In genomic region chr3:48581621-48582481, GRCh38 we compare ENCODE assay signal across 31 cellular contexts. TPM values are rescaled to one million over a fixed set of nuclear protein-coding genes. Genes with fewer than 3 reads are reported as not detected.
"Had no signal": no experiment of that assay in that cellular context is flagged by ENCODE, and none has a peak within 500 bp of the region (broad histone marks: within the 10 kb centered on the region; RNA-seq: fewer than 3 reads in every experiment).

No MANE protein-coding gene starts in this region.

- H3K9me3 Mint-ChIP-seq: activated CD4-positive, alpha-beta memory T cell treated with anti-CD3 and anti-CD28 coated beads, Interleukin-2, amount 10 ng/mL, durations not matched to agents 7 days and 5 days; activated CD4-positive, alpha-beta T cell treated with anti-CD3 and anti-CD28 coated beads, Interleukin-2, amount 10 ng/mL, durations not matched to agents 24 days and 14 days; activated naive CD8-positive, alpha-beta T cell treated with anti-CD3 and anti-CD28 coated beads, Interleukin-2, amount 10 ng/mL, durations not matched to agents 7 days and 5 days; activated T-helper 1 cell treated with anti-CD3 and anti-CD28 coated beads, Interleukin-12 subunit alpha, Interleukin-12 subunit beta, Interleukin-2, Interleukin-4 antibody, amounts not matched to agents 30 ng/mL and 10 ng/mL and 1 ng/mL, durations not matched to agents 14 hours and 24 hours and 36 hours; central memory CD8-positive, alpha-beta T cell; effector memory CD8-positive, alpha-beta T cell; immature natural killer cell; memory B cell; natural killer cell treated with Interleukin-12 subunit alpha and Interleukin-12 subunit beta and Interleukin-15 and Interleukin-18, amount 100 ng/mL, for 72 hours; stimulated activated naive B cell treated with anti-CD40 and anti-IgM and Interleukin-4, amounts not matched to agents 10 μg/mL and 1 μg/mL and 100 μg/mL, for 72 hours; T-cell; T-helper 2 cell treated with Interferon-gamma antibody and Interleukin-4, amounts not matched to agents 5 μg/mL and 100 μg/mL, for 36 hours had no signal

- H3K79me2 ChIP-seq: hepatocyte, parathyroid adenoma had no signal

- H3K9me3 ChIP-seq: breast epithelium, colonic mucosa, esophagus muscularis mucosa, thoracic aorta, upper lobe of left lung had no signal

- H3K36me3 ChIP-seq: breast epithelium, colonic mucosa, thoracic aorta, upper lobe of left lung had no signal

- H3K27me3 ChIP-seq: breast epithelium, colonic mucosa, dorsolateral prefrontal cortex, esophagus muscularis mucosa, hepatocyte, upper lobe of left lung had no signal

- H3K36me3 Mint-ChIP-seq: activated naive CD8-positive, alpha-beta T cell treated with anti-CD3 and anti-CD28 coated beads, Interleukin-2, amount 10 ng/mL, durations not matched to agents 7 days and 5 days; immature natural killer cell; memory B cell; natural killer cell treated with Interleukin-12 subunit alpha and Interleukin-12 subunit beta and Interleukin-15 and Interleukin-18, amount 100 ng/mL, for 72 hours; stimulated activated naive B cell treated with anti-CD40 and anti-IgM and Interleukin-4, amounts not matched to agents 10 μg/mL and 1 μg/mL and 100 μg/mL, for 72 hours; T-cell had no signal

- DNase-seq: activated CD4-positive, alpha-beta memory T cell treated with anti-CD3 and anti-CD28 coated beads, Interleukin-2, amount 10 ng/mL, durations not matched to agents 7 days and 5 days; activated CD4-positive, alpha-beta T cell treated with anti-CD3 and anti-CD28 coated beads, Interleukin-2, amount 10 ng/mL, durations not matched to agents 24 days and 14 days; activated gamma-delta T cell treated with Interleukin-2 at 50 U/mL for 16 hours; activated naive CD8-positive, alpha-beta T cell treated with anti-CD3 and anti-CD28 coated beads, Interleukin-2, amount 10 ng/mL, durations not matched to agents 7 days and 5 days; amniotic stem cell; colonic mucosa; dorsolateral prefrontal cortex; effector memory CD8-positive, alpha-beta T cell; glutamatergic neuron; immature natural killer cell; kidney glomerular epithelial cell; left ventricle myocardium superior; stimulated activated CD4-positive, alpha-beta T cell treated with anti-CD3 and anti-CD28 coated beads, Interleukin-15, amount 100 ng/mL, for 24 hours; stimulated activated naive B cell treated with anti-CD40 and anti-IgM and Interleukin-4, amounts not matched to agents 10 μg/mL and 1 μg/mL and 100 μg/mL, for 72 hours; T-cell had no signal

- ATAC-seq: activated CD4-positive, CD25-positive, alpha-beta regulatory T cell treated with anti-CD3 and anti-CD28 coated beads, Interleukin-2, amount 50 U/mL, for 24 hours; effector memory CD8-positive, alpha-beta T cell; left ventricle myocardium superior; natural killer cell treated with Interleukin-12 subunit alpha and Interleukin-12 subunit beta and Interleukin-15 and Interleukin-18, amount 100 ng/mL, for 72 hours; sciatic nerve; stimulated activated naive B cell treated with anti-CD40 and anti-IgM and Interleukin-4, amounts not matched to agents 10 μg/mL and 1 μg/mL and 100 μg/mL, for 72 hours; T-cell had no signal

- H3K4me1 ChIP-seq: breast epithelium, colonic mucosa, esophagus muscularis mucosa, parathyroid adenoma, upper lobe of left lung had no signal

- H3K27ac Mint-ChIP-seq: activated CD4-positive, alpha-beta memory T cell treated with anti-CD3 and anti-CD28 coated beads, Interleukin-2, amount 10 ng/mL, durations not matched to agents 7 days and 5 days; activated CD4-positive, alpha-beta T cell treated with anti-CD3 and anti-CD28 coated beads, Interleukin-2, amount 10 ng/mL, durations not matched to agents 24 days and 14 days; activated naive CD8-positive, alpha-beta T cell treated with anti-CD3 and anti-CD28 coated beads, Interleukin-2, amount 10 ng/mL, durations not matched to agents 7 days and 5 days; activated T-helper 1 cell treated with anti-CD3 and anti-CD28 coated beads, Interleukin-12 subunit alpha, Interleukin-12 subunit beta, Interleukin-2, Interleukin-4 antibody, amounts not matched to agents 30 ng/mL and 10 ng/mL and 1 ng/mL, durations not matched to agents 14 hours and 24 hours and 36 hours; effector memory CD8-positive, alpha-beta T cell; immature natural killer cell; memory B cell; natural killer cell treated with Interleukin-12 subunit alpha and Interleukin-12 subunit beta and Interleukin-15 and Interleukin-18, amount 100 ng/mL, for 72 hours; stimulated activated naive B cell treated with anti-CD40 and anti-IgM and Interleukin-4, amounts not matched to agents 10 μg/mL and 1 μg/mL and 100 μg/mL, for 72 hours; T-cell; T-helper 2 cell treated with Interferon-gamma antibody and Interleukin-4, amounts not matched to agents 5 μg/mL and 100 μg/mL, for 36 hours had no signal

- H2AFZ ChIP-seq: hepatocyte, parathyroid adenoma had no signal

- H3K4me3 ChIP-seq: breast epithelium, colonic mucosa, dorsolateral prefrontal cortex, esophagus muscularis mucosa, hepatocyte, smooth muscle cell, thoracic aorta, upper lobe of left lung had no signal

- H3K4me2 ChIP-seq: hepatocyte, smooth muscle cell had no signal

- H3K27ac ChIP-seq: breast epithelium, colonic mucosa, dorsolateral prefrontal cortex, esophagus muscularis mucosa, hepatocyte, parathyroid adenoma, thoracic aorta, upper lobe of left lung, VCaP had no signal

RNA-seq across cellular contexts. Expression of gene UCN2, which starts 18.3 kb away (rescaled TPM):
- total RNA-seq: activated CD4-positive, alpha-beta memory T cell treated with anti-CD3 and anti-CD28 coated beads, Interleukin-2, amount 10 ng/mL, durations not matched to agents 7 days and 5 days; activated CD4-positive, alpha-beta T cell treated with anti-CD3 and anti-CD28 coated beads, Interleukin-2, amount 10 ng/mL, durations not matched to agents 24 days and 14 days; activated naive CD8-positive, alpha-beta T cell treated with anti-CD3 and anti-CD28 coated beads, Interleukin-2, amount 10 ng/mL, durations not matched to agents 7 days and 5 days; colonic mucosa; esophagus muscularis mucosa; frontal cortex; natural killer cell treated with Interleukin-12 subunit alpha and Interleukin-12 subunit beta and Interleukin-15 and Interleukin-18, amount 100 ng/mL, for 72 hours; sciatic nerve; upper lobe of left lung had no signal

RNA-seq across cellular contexts. Expression of gene TMEM89, which starts 39.7 kb away (rescaled TPM):
- total RNA-seq: activated CD4-positive, alpha-beta memory T cell treated with anti-CD3 and anti-CD28 coated beads, Interleukin-2, amount 10 ng/mL, durations not matched to agents 7 days and 5 days; activated naive CD8-positive, alpha-beta T cell treated with anti-CD3 and anti-CD28 coated beads, Interleukin-2, amount 10 ng/mL, durations not matched to agents 7 days and 5 days; activated T-helper 1 cell treated with anti-CD3 and anti-CD28 coated beads, Interleukin-12 subunit alpha, Interleukin-12 subunit beta, Interleukin-2, Interleukin-4 antibody, amounts not matched to agents 30 ng/mL and 10 ng/mL and 1 ng/mL, durations not matched to agents 14 hours and 24 hours and 36 hours; breast epithelium; dorsolateral prefrontal cortex; esophagus muscularis mucosa; frontal cortex; hepatocyte; left ventricle myocardium superior; natural killer cell treated with Interleukin-12 subunit alpha and Interleukin-12 subunit beta and Interleukin-15 and Interleukin-18, amount 100 ng/mL, for 72 hours; sciatic nerve; smooth muscle cell had no signal
